In the genomic region with DNA sequence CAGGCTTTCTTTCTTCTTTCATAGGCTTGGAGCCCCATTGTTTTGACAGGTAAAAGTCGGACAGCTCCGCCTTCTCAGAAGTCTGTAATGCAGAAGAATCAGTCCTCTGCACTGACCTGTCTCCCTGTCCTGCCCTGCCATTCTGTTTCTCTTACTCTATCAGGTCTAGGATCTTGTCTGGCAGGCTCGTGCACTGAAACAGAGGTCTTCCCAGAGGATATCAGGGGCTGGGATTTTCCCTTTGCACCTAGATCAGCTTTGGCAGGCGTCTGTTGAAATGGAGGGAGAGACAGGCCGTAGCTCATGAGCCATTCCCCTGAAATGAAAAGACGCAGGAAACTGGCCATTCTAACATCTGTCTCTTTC, we compare ENCODE assay signal across 16 cellular contexts.
"Had no signal": no experiment of that assay in that cellular context is flagged by ENCODE, and none has a peak within 500 bp of the region (broad histone marks: within the 10 kb centered on the region; RNA-seq: fewer than 3 reads in every experiment).

No MANE protein-coding gene starts in this region.

- H3K9me3 ChIP-seq: ascending aorta, gastrocnemius medialis, heart left ventricle, sigmoid colon, upper lobe of left lung had no signal

- H3K4me1 ChIP-seq: ascending aorta, gastrocnemius medialis, sigmoid colon had no signal

- H3K9me3 Mint-ChIP-seq: endodermal cell, immature natural killer cell had no signal

- FAIRE-seq: TTC549 had no signal

- H3K4me3 Mint-ChIP-seq: endodermal cell, immature natural killer cell had no signal

- ATAC-seq: gastrocnemius medialis, heart left ventricle had no signal

- H3K36me3 ChIP-seq: ascending aorta, gastrocnemius medialis, heart left ventricle, sigmoid colon, upper lobe of left lung had no signal

- H3K27ac Mint-ChIP-seq: endodermal cell, immature natural killer cell had no signal

- H3K27ac ChIP-seq: ascending aorta, gastrocnemius medialis, heart left ventricle, sigmoid colon, upper lobe of left lung had no signal

- H3K27me3 ChIP-seq: ascending aorta, gastrocnemius medialis, heart left ventricle, sigmoid colon, upper lobe of left lung had no signal

- H3K4me3 ChIP-seq: ascending aorta, gastrocnemius medialis, heart left ventricle, sigmoid colon, upper lobe of left lung had no signal

- DNase-seq: activated CD4-positive, CD25-positive, alpha-beta regulatory T cell; activated naive CD4-positive, alpha-beta T cell; endodermal cell; erythroblast; gastrocnemius medialis; heart left ventricle; immature natural killer cell; mesendoderm; sigmoid colon; stimulated activated CD4-positive, alpha-beta T cell treated with anti-CD3 and anti-CD28 coated beads, Interleukin-12 subunit alpha, Interleukin-12 subunit beta, amount 100 ng/mL, for 4 hours; stimulated activated CD4-positive, alpha-beta T cell treated with anti-CD3 and anti-CD28 coated beads, Interleukin-2, amount 100 ng/mL, for 24 hours; stimulated activated naive CD4-positive, alpha-beta T cell; SW 1271; upper lobe of left lung had no signal
